17 cellular contexts compared by ENCODE assay signal in genomic region chr5:74556631-74557595, GRCh38.
DNase-seq lines count a peak whose midpoint lies in the region; ATAC-seq and TF ChIP-seq lines count a peak whose summit lies in the region.
"Had no signal": no experiment of that assay in that cellular context is flagged by ENCODE, and none has a peak within 500 bp of the region (broad histone marks: within the 10 kb centered on the region; RNA-seq: fewer than 3 reads in every experiment).

No MANE protein-coding gene starts in this region.

- H2AFZ ChIP-seq in neural progenitor cell (replicated peaks): no peak overlapping the region

- H3K9ac ChIP-seq in endodermal cell (ENCODE audit: extremely low read depth, low read length, poor library complexity, severe bottlenecking) (no peak overlapping the region), neural progenitor cell (no peak overlapping the region)

- no peaks in the 10 kb centered on the region for H3K79me2 ChIP-seq in neural progenitor cell (ENCODE audit: low read depth)

- H3K4me3 Mint-ChIP-seq in endodermal cell: no peak overlapping the region
- H3K4me3 Mint-ChIP-seq in neural progenitor cell: peak overlapping the region; percentile 12
- H3K4me3 Mint-ChIP-seq: activated B cell treated with CpG ODN at 0.5 μM for 24 hours; CD14-positive monocyte; naive thymus-derived CD4-positive, alpha-beta T cell had no signal

- peaks cover 14% of the 10 kb centered on the region for H3F3A ChIP-seq in neural progenitor cell (ENCODE audit: low read depth)

- H3K9me3 Mint-ChIP-seq in endodermal cell: no peaks in the 10 kb centered on the region
- H3K9me3 Mint-ChIP-seq in neural progenitor cell: peaks cover 17% of the 10 kb centered on the region
- H3K9me3 Mint-ChIP-seq: activated B cell treated with CpG ODN at 0.5 μM for 24 hours, CD14-positive monocyte had no signal

- TF ChIP-seq CTCF in endodermal cell (conservative IDR thresholded peaks at IDR 0.05) (no peak), neural progenitor cell (IDR thresholded peaks at IDR 0.05) (no peak)

- peak; percentile 38 for DNase-seq in GM03348 (ENCODE audit: low spot score)
- DNase-seq in NCI-H82 (lab: John Stamatoyannopoulos, UW): peak; percentile 87
- DNase-seq in endodermal cell: no peak
- no peak for DNase-seq in neural progenitor cell (ENCODE audit: low spot score)
- DNase-seq in activated naive CD4-positive, alpha-beta T cell treated with anti-CD3 and anti-CD28 coated beads, Interleukin-2, amount 50 U/mL, for 16 hours: no peak
- DNase-seq in CD1c-positive myeloid dendritic cell (ENCODE audit: extremely low spot score): no peak
- no peak for DNase-seq in mesenteric fat pad (ENCODE audit: low spot score)
- DNase-seq: activated B cell treated with CpG ODN at 0.5 μM for 24 hours; activated naive CD4-positive, alpha-beta T cell treated with Interleukin-2 at 50 U/mL for 16 hours; hypothalamus; left lung; naive thymus-derived CD4-positive, alpha-beta T cell; NCI-H1092 treated with DMSO at 0.1 percent for 48 hours; NCI-H446 treated with DMSO at 0.1 percent for 48 hours had no signal

- peaks cover 23% of the 10 kb centered on the region for H3K4me1 ChIP-seq in endodermal cell (ENCODE audit: control insufficient read depth, insufficient read depth, low read length)
- peaks cover 28% of the 10 kb centered on the region for H3K4me1 ChIP-seq in neural progenitor cell
- H3K4me1 ChIP-seq: left lung had no signal

- H3K27me3 ChIP-seq in endodermal cell (ENCODE audit: control insufficient read depth, insufficient read depth, low read length, poor library complexity, severe bottlenecking) (no peaks in the 10 kb centered on the region), neural progenitor cell (no peaks in the 10 kb centered on the region)
- H3K27me3 ChIP-seq: left lung had no signal

- H3K9me3 ChIP-seq in endodermal cell (ENCODE audit: control insufficient read depth, low read length) (no peaks in the 10 kb centered on the region), neural progenitor cell (ENCODE audit: low read depth) (no peaks in the 10 kb centered on the region)
- H3K9me3 ChIP-seq: left lung, thoracic aorta had no signal

- peaks cover 7% of the 10 kb centered on the region for H3K27me3 Mint-ChIP-seq in endodermal cell (ENCODE audit: insufficient read depth)
- H3K27me3 Mint-ChIP-seq in neural progenitor cell (ENCODE audit: insufficient read depth, low read depth): peaks cover 5% of the 10 kb centered on the region

- no peaks in the 10 kb centered on the region for H4K20me1 ChIP-seq in neural progenitor cell (ENCODE audit: low read depth)

- no peak for ATAC-seq in HG03139 (IDR thresholded peaks at IDR 0.05; ENCODE audit: unreplicated experiment)
- ATAC-seq: left lung; naive thymus-derived CD4-positive, alpha-beta T cell had no signal

- H3K4me3 ChIP-seq in endodermal cell (ENCODE audit: low read length): no peak overlapping the region
- H3K4me3 ChIP-seq in neural progenitor cell: no peak overlapping the region
- H3K4me3 ChIP-seq: left lung, thoracic aorta had no signal

- H3K4me1 Mint-ChIP-seq in endodermal cell (peaks cover 48% of the 10 kb centered on the region), neural progenitor cell (peaks cover 47% of the 10 kb centered on the region)
- H3K4me1 Mint-ChIP-seq: activated B cell treated with CpG ODN at 0.5 μM for 24 hours; naive thymus-derived CD4-positive, alpha-beta T cell had no signal

- WGBS in endodermal cell (ENCODE audit: insufficient coverage in 1 of 2, insufficient read length in 1 of 2), 2 experiments: 84 to 89% methylated on average over 5 to 6 of the region's 6 CpGs

- H3K36me3 Mint-ChIP-seq in endodermal cell (ENCODE audit: low read depth) (no peaks in the 10 kb centered on the region), neural progenitor cell (peaks cover 6% of the 10 kb centered on the region)
- H3K36me3 Mint-ChIP-seq: CD14-positive monocyte; naive thymus-derived CD4-positive, alpha-beta T cell had no signal

- H3K27ac ChIP-seq in endodermal cell (ENCODE audit: low read depth, low read length) (peak overlapping the region; percentile 67), neural progenitor cell (no peak overlapping the region)
- H3K27ac ChIP-seq: left lung, thoracic aorta had no signal

- peak overlapping the region; percentile 10 for H3K4me2 ChIP-seq in neural progenitor cell

- no peak overlapping the region for H3K27ac Mint-ChIP-seq in endodermal cell
- peak overlapping the region; percentile 2 for H3K27ac Mint-ChIP-seq in neural progenitor cell
- H3K27ac Mint-ChIP-seq: activated B cell treated with CpG ODN at 0.5 μM for 24 hours; naive thymus-derived CD4-positive, alpha-beta T cell had no signal

- no peaks in the 10 kb centered on the region for H3K36me3 ChIP-seq in endodermal cell (ENCODE audit: control insufficient read depth, insufficient read depth, low read length)
- no peaks in the 10 kb centered on the region for H3K36me3 ChIP-seq in neural progenitor cell
- H3K36me3 ChIP-seq: left lung, thoracic aorta had no signal

Comparison
In these comparisons a context has a peak if more than half of its experiments do, and no peak if none do; other contexts are left out.
1. DNase-seq: peak in GM03348 (single experiment) and NCI-H82 (single experiment); none in endodermal cell (single experiment), neural progenitor cell (single experiment), activated naive CD4-positive, alpha-beta T cell treated with anti-CD3 and anti-CD28 coated beads, Interleukin-2, amount 50 U/mL, for 16 hours (single experiment), CD1c-positive myeloid dendritic cell (single experiment) and mesenteric fat pad (single experiment).